8 cellular contexts compared by ENCODE assay signal in the genomic region with DNA sequence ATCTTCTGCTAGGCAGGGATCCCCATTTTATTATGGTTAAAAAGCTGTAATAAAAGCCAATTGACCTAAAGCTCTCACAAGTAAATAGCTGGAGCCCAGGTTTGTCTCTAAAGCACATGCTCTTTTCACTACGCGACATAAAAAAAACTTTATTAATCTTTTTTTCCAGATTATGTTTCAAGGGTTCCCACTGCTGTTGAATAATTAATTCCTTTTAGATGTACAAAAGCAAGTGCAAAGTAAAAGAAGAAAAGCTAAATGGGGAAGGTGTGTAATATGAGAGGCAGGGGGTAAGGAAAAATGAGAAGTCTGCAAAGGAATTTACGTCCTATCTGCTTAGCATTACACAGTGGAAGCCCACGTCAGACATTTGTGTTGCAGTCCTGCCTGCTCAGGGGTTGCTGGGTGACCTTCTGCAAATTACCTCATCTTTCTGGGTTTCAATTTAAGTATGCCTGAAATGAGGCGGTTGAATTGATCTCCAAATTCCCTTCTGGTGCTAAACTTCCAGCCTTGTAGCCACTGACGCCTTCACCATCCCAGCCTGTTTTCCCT. TPM values are rescaled to one million over a fixed set of nuclear protein-coding genes. Genes with fewer than 3 reads are reported as not detected.
DNase-seq lines count a peak whose midpoint lies in the region; ATAC-seq and TF ChIP-seq lines count a peak whose summit lies in the region.

No MANE protein-coding gene starts in this region.

- H3K27me3 ChIP-seq in psoas muscle (ENCODE audit: insufficient read depth in 3 of 3, low read length in 2 of 3) = no peaks in the 10 kb centered on the region

- peak overlapping the region; percentile 80 for H3K4me3 ChIP-seq in psoas muscle

- 5 to 9% (median 6%) methylated on average over 6 of the region's 6 CpGs for WGBS in psoas muscle, 3 donors

- no peak for TF ChIP-seq CTCF in psoas muscle (IDR thresholded peaks at IDR 0.05)

- H3K27ac ChIP-seq in psoas muscle = peak overlapping the region; percentile 96

- ATAC-seq in HG02943 (IDR thresholded peaks at IDR 0.05; ENCODE audit: low read depth, unreplicated experiment) (peak; percentile 29), left cardiac atrium (peak; percentile 25 to 55), psoas muscle (peak; percentile 22 to 39 (median 26))
- peak; percentile 51 to 65 for ATAC-seq in activated naive CD4-positive, alpha-beta T cell treated with anti-CD3 and anti-CD28 coated beads, Interleukin-2, amount 50 U/mL, for 72 hours

- peaks cover 0 to 4% of the 10 kb centered on the region in 2 donors for H3K9me3 Mint-ChIP-seq in activated naive CD4-positive, alpha-beta T cell treated with anti-CD3 and anti-CD28 coated beads, Interleukin-2, amount 50 U/mL, for 72 hours

- DNase-seq in activated naive CD4-positive, alpha-beta T cell treated with Interleukin-2 at 50 U/mL for 16 hours = peak; percentile 51
- DNase-seq in activated naive CD4-positive, alpha-beta T cell (lab: John Stamatoyannopoulos, UW) = no peak
- peak; percentile 72 for DNase-seq in NOMO-1 treated with DMSO at 0.1 percent for 48 hours (lab: John Stamatoyannopoulos, UW; ENCODE audit: unreplicated experiment)
- DNase-seq in activated naive CD4-positive, alpha-beta T cell treated with anti-CD3 and anti-CD28 coated beads, Interleukin-2, amount 50 U/mL, for 72 hours (ENCODE audit: low spot score in 2 of 2) = peak in 1 of 2 donors; percentile 49
- DNase-seq in left cardiac atrium = peak; percentile 32
- no peak for DNase-seq in psoas muscle
- DNase-seq in inferior parietal cortex (ENCODE audit: extremely low spot score) = no peak

- intact Hi-C loops in left cardiac atrium (cut with DNase I) (no loop called here), psoas muscle (cut with DNase I) (no loop called here)

- no peaks in the 10 kb centered on the region for H3K9me3 ChIP-seq in psoas muscle

- peaks cover 2 to 7% of the 10 kb centered on the region in 2 donors for H3K36me3 ChIP-seq in psoas muscle (ENCODE audit: insufficient read depth in 1 of 2, low read depth in 1 of 2)

- peaks cover 18 to 20% of the 10 kb centered on the region in 2 donors for H3K36me3 Mint-ChIP-seq in activated naive CD4-positive, alpha-beta T cell treated with anti-CD3 and anti-CD28 coated beads, Interleukin-2, amount 50 U/mL, for 72 hours

- H3K4me1 ChIP-seq in psoas muscle = peaks cover 22% of the 10 kb centered on the region

- H3K27ac Mint-ChIP-seq in activated naive CD4-positive, alpha-beta T cell treated with anti-CD3 and anti-CD28 coated beads, Interleukin-2, amount 50 U/mL, for 72 hours = peak overlapping the region; percentile 100

RNA-seq across cellular contexts. Expression of gene NABP1, which starts 0.8 kb away (rescaled TPM):
- 10 to 100 TPM; 53.7 to 59.7 TPM for total RNA-seq in activated naive CD4-positive, alpha-beta T cell treated with anti-CD3 and anti-CD28 coated beads, Interleukin-2, amount 50 U/mL, for 72 hours
- 10 to 100 TPM; 16.2 to 19.8 TPM for total RNA-seq in left cardiac atrium
- 10 to 100 TPM in 2 of 4 donors, 1 to 10 TPM in 2; 7.2 to 41.6 (median 10.5) TPM for total RNA-seq in psoas muscle
- 10 to 100 TPM in 1 of 3 donors, 1 to 10 TPM in 2; 4.0 to 36.0 (median 5.3) TPM for polyA plus RNA-seq in psoas muscle

Comparison
In these comparisons a context has a peak if more than half of its experiments do, and no peak if none do; other contexts are left out.
1. DNase-seq: peak in activated naive CD4-positive, alpha-beta T cell treated with Interleukin-2 at 50 U/mL for 16 hours (single experiment), NOMO-1 treated with DMSO at 0.1 percent for 48 hours (single experiment) and left cardiac atrium (single experiment); none in activated naive CD4-positive, alpha-beta T cell (0 of 4), psoas muscle (0 of 2) and inferior parietal cortex (single experiment).
2. Peak in every context shown above with its lines, with median percentiles within 50 percentile points of each other: ATAC-seq.